Comparison of ENCODE assay signal across 11 cellular contexts in the genomic region with DNA sequence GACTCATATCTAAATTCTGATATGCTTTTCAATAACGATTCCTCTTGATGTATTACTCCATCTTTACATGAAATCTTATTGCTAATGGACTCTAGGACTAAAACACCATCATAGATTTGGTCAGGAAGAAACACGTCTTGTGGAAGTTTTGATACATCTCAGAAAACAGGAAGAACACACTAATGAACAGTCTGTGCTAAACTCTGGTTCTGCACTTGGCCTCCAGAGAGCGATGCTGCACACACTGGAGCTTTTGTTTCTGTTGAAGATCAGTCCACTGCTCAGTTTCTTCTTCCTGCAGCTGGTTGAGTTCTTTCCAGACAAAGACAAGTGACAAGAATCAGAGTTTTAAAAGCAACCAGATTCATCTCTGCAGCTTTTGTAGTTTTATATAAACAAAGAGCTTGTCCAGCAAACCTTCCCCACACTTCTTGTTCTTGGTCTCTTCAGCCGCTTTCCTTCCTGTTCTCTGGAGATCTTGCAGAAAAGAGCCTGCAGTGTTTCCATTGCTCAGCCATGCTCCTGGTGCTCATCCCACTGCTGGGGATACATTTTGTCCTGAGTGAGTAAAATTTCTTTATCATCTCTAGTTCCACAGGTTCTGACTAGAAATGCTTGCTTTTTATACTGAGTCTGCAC.
DNase-seq lines count a peak whose midpoint lies in the region; ATAC-seq and TF ChIP-seq lines count a peak whose summit lies in the region.
"Had no signal": no experiment of that assay in that cellular context is flagged by ENCODE, and none has a peak within 500 bp of the region (broad histone marks: within the 10 kb centered on the region; RNA-seq: fewer than 3 reads in every experiment).

No MANE protein-coding gene starts in this region.

- intact Hi-C loops in activated CD4-positive, alpha-beta T cell treated with anti-CD3 and anti-CD28 coated beads, Interleukin-2, amount 10 ng/mL, durations not matched to agents 24 days and 14 days (cut with micrococcal nuclease) = no loop called here

- H3K4me3 ChIP-seq in fibroblast of pulmonary artery (replicated peaks; ENCODE audit: low read depth, low read length) = no peak overlapping the region
- H3K4me3 ChIP-seq: BLaER1 treated with 17β-estradiol and CSF1 and Interleukin-3, amounts not matched to agents 10 nM and 100 nM had no signal

- ATAC-seq in HG03025 (IDR thresholded peaks at IDR 0.05; ENCODE audit: low FRiP score, unreplicated experiment) (no peak), HG03135 (IDR thresholded peaks at IDR 0.05; ENCODE audit: unreplicated experiment) (no peak)
- ATAC-seq: left colon had no signal

- peak overlapping the region; percentile 79 for H3K4me3 Mint-ChIP-seq in activated CD4-positive, alpha-beta T cell treated with anti-CD3 and anti-CD28 coated beads, Interleukin-2, amount 10 ng/mL, durations not matched to agents 24 days and 14 days

- peaks cover 7% of the 10 kb centered on the region for H3K27me3 Mint-ChIP-seq in activated CD4-positive, alpha-beta T cell treated with anti-CD3 and anti-CD28 coated beads, Interleukin-2, amount 10 ng/mL, durations not matched to agents 24 days and 14 days

- H3K36me3 Mint-ChIP-seq in activated CD4-positive, alpha-beta T cell treated with anti-CD3 and anti-CD28 coated beads, Interleukin-2, amount 10 ng/mL, durations not matched to agents 24 days and 14 days (ENCODE audit: low read depth) = no peaks in the 10 kb centered on the region

- DNase-seq in activated T-cell treated with anti-CD3 and anti-CD28 coated beads for 1 hour (ENCODE audit: low read depth) (peak; percentile 4), activated T-cell treated with anti-CD3 and anti-CD28 coated beads for 4 hours (no peak), fibroblast of pulmonary artery (ENCODE audit: low read depth) (no peak), superior temporal gyrus (ENCODE audit: extremely low spot score) (peak; percentile 51), RKO (ENCODE audit: low spot score) (no peak)
- DNase-seq in activated CD4-positive, alpha-beta T cell treated with anti-CD3 and anti-CD28 coated beads, Interleukin-2, amount 10 ng/mL, durations not matched to agents 24 days and 14 days = peak; percentile 82
- DNase-seq: NCI-H1436 treated with DMSO at 0.1 percent for 48 hours had no signal

- H3K27ac Mint-ChIP-seq in activated CD4-positive, alpha-beta T cell treated with anti-CD3 and anti-CD28 coated beads, Interleukin-2, amount 10 ng/mL, durations not matched to agents 24 days and 14 days = peak overlapping the region; percentile 73

- H3K4me1 Mint-ChIP-seq in activated CD4-positive, alpha-beta T cell treated with anti-CD3 and anti-CD28 coated beads, Interleukin-2, amount 10 ng/mL, durations not matched to agents 24 days and 14 days = peaks cover 14% of the 10 kb centered on the region

- peaks cover 3% of the 10 kb centered on the region for H3K9me3 Mint-ChIP-seq in activated CD4-positive, alpha-beta T cell treated with anti-CD3 and anti-CD28 coated beads, Interleukin-2, amount 10 ng/mL, durations not matched to agents 24 days and 14 days

- TF ChIP-seq CTCF in fibroblast of pulmonary artery (IDR thresholded peaks at IDR 0.05; ENCODE audit: low read length, missing control alignments) = peak; percentile 44

Comparison
In these comparisons a context has a peak if more than half of its experiments do, and no peak if none do; other contexts are left out.
1. DNase-seq: peak in activated T-cell treated with anti-CD3 and anti-CD28 coated beads for 1 hour (single experiment), activated CD4-positive, alpha-beta T cell treated with anti-CD3 and anti-CD28 coated beads, Interleukin-2, amount 10 ng/mL, durations not matched to agents 24 days and 14 days (single experiment) and superior temporal gyrus (single experiment); none in activated T-cell treated with anti-CD3 and anti-CD28 coated beads for 4 hours (single experiment), fibroblast of pulmonary artery (single experiment) and RKO (single experiment).